14 cellular contexts compared by ENCODE assay signal in the genomic region with DNA sequence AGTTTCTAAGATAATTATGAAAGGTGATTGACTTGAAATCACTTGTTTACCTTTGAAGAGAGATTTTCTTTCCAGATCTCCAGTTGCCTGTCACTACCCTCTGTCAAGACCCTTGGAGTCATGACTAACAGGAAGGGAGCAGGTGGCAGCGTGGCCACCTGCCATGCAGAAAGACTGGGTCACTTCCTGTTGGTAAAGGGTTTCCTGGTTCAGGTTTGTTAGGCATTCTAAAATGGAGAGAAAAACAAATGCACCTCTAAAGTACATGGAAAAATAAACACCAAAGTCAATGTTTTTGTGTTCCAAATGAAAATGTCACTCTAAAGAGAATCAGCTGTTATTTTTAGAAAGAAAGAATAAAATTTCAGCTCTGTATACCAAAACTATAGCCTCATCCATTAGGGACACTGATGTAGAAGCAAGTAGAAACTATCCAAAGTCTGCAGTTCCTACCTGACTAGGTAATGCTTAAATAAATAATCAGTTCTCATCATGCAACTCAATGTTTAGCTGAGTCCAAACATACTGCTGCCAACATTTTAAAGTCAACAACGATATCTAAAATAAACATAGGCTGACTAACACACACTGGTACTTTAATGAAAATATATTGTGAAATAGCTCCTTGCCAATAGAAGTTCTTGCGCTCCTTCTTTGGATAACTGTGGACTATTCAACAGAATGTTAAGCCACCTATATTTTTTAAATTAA. TPM values are rescaled to one million over a fixed set of nuclear protein-coding genes. Genes with fewer than 3 reads are reported as not detected.
DNase-seq lines count a peak whose midpoint lies in the region; ATAC-seq and TF ChIP-seq lines count a peak whose summit lies in the region.
"Had no signal": no experiment of that assay in that cellular context is flagged by ENCODE, and none has a peak within 500 bp of the region (broad histone marks: within the 10 kb centered on the region; RNA-seq: fewer than 3 reads in every experiment).

No MANE protein-coding gene starts in this region.

- peaks cover 3% of the 10 kb centered on the region for H3K36me3 Mint-ChIP-seq in osteocyte (ENCODE audit: unreplicated experiment)
- no peaks in the 10 kb centered on the region for H3K36me3 Mint-ChIP-seq in activated naive CD4-positive, alpha-beta T cell treated with anti-CD3 and anti-CD28 coated beads, Interleukin-2, amount 50 U/mL, for 72 hours
- H3K36me3 Mint-ChIP-seq in activated T-helper 17 cell treated with anti-CD3 and anti-CD28 coated beads, Interleukin-2, amount 50 U/mL, for 72 hours (ENCODE audit: low read depth): no peaks in the 10 kb centered on the region

- TF ChIP-seq CTCF in PC-3 (conservative IDR thresholded peaks at IDR 0.05; ENCODE audit: low read depth, low read length) (no peak), osteocyte (IDR thresholded peaks at IDR 0.05) (no peak)

- intact Hi-C loops in PC-3 (cut with micrococcal nuclease): loop anchor here (1.0 to 5.0 kb wide), 2 partner anchors 41 to 72 kb away; no protein-coding TSS in a partner anchor

- no peak overlapping the region for H2AFZ ChIP-seq in PC-3 (ENCODE audit: low read length)

- no peaks in the 10 kb centered on the region for H3K27me3 ChIP-seq in PC-3 (ENCODE audit: low read length)
- H3K27me3 ChIP-seq: neutrophil, transverse colon had no signal

- H3K79me2 ChIP-seq in PC-3 (ENCODE audit: low read length): no peaks in the 10 kb centered on the region

- peaks cover 17% of the 10 kb centered on the region for H3F3A ChIP-seq in PC-3 (ENCODE audit: low read length, unreplicated experiment)

- H3K27me3 Mint-ChIP-seq in osteocyte (ENCODE audit: unreplicated experiment): no peaks in the 10 kb centered on the region
- peaks cover 29% of the 10 kb centered on the region for H3K27me3 Mint-ChIP-seq in activated T-helper 17 cell treated with anti-CD3 and anti-CD28 coated beads, Interleukin-2, amount 50 U/mL, for 72 hours

- no peaks in the 10 kb centered on the region for H3K9me2 ChIP-seq in PC-3 (replicated peaks; ENCODE audit: low read length)
- H3K9me2 ChIP-seq: SK-N-SH had no signal

- H3K27ac Mint-ChIP-seq in osteocyte (ENCODE audit: unreplicated experiment): peak overlapping the region; percentile 71
- no peak overlapping the region for H3K27ac Mint-ChIP-seq in activated naive CD4-positive, alpha-beta T cell treated with anti-CD3 and anti-CD28 coated beads, Interleukin-2, amount 50 U/mL, for 72 hours
- H3K27ac Mint-ChIP-seq in activated T-helper 17 cell treated with anti-CD3 and anti-CD28 coated beads, Interleukin-2, amount 50 U/mL, for 72 hours: no peak overlapping the region

- BruUV-seq in PC-3 (replicated peaks; lab: Mats Ljungman, UMichigan): no TSS peak

- H3K4me1 ChIP-seq in PC-3 (ENCODE audit: insufficient read depth, low read length): peaks cover 61% of the 10 kb centered on the region

- ATAC-seq in PC-3: peak; percentile 82
- ATAC-seq in activated naive CD4-positive, alpha-beta T cell treated with anti-CD3 and anti-CD28 coated beads, Interleukin-2, amount 50 U/mL, for 72 hours: no peak
- no peak for ATAC-seq in activated T-helper 17 cell treated with anti-CD3 and anti-CD28 coated beads, Interleukin-2, amount 50 U/mL, for 72 hours (replicated peaks)

- no peaks in the 10 kb centered on the region for H3K9me3 ChIP-seq in PC-3 (ENCODE audit: low read length)
- H3K9me3 ChIP-seq: neutrophil, SK-N-SH, transverse colon had no signal

- H3K4me3 Mint-ChIP-seq in osteocyte (ENCODE audit: unreplicated experiment): no peak overlapping the region
- H3K4me3 Mint-ChIP-seq in activated T-helper 17 cell treated with anti-CD3 and anti-CD28 coated beads, Interleukin-2, amount 50 U/mL, for 72 hours: no peak overlapping the region

- H3K9me3 Mint-ChIP-seq in osteocyte (ENCODE audit: unreplicated experiment): peaks cover 5% of the 10 kb centered on the region
- H3K9me3 Mint-ChIP-seq in activated naive CD4-positive, alpha-beta T cell treated with anti-CD3 and anti-CD28 coated beads, Interleukin-2, amount 50 U/mL, for 72 hours: no peaks in the 10 kb centered on the region
- H3K9me3 Mint-ChIP-seq in activated T-helper 17 cell treated with anti-CD3 and anti-CD28 coated beads, Interleukin-2, amount 50 U/mL, for 72 hours: no peaks in the 10 kb centered on the region

- peak overlapping the region; percentile 26; the same call in 1 of the 2 replicates for H3K4me3 ChIP-seq in PC-3 (ENCODE audit: low read length)
- H3K4me3 ChIP-seq: transverse colon had no signal

- no peaks in the 10 kb centered on the region for H4K20me1 ChIP-seq in PC-3 (ENCODE audit: low read length)

- peaks cover 28% of the 10 kb centered on the region for H3K4me1 Mint-ChIP-seq in osteocyte (ENCODE audit: unreplicated experiment)
- H3K4me1 Mint-ChIP-seq in activated T-helper 17 cell treated with anti-CD3 and anti-CD28 coated beads, Interleukin-2, amount 50 U/mL, for 72 hours: no peaks in the 10 kb centered on the region

- H3K27ac ChIP-seq in PC-3 (ENCODE audit: low read length) (peak overlapping the region; percentile 96), epithelial cell of prostate (peak overlapping the region; percentile 60)
- H3K27ac ChIP-seq: neutrophil had no signal

- POLR2A ChIA-PET in PC-3 (lab: Charles Lee; ENCODE audit: unreplicated experiment): interaction anchor here (0.6 kb wide), 1 partner anchor 13 kb away, joined by 4 read pairs; no protein-coding TSS in a partner anchor

- CTCF ChIA-PET in PC-3 (lab: Charles Lee): interaction anchor here (0.7 kb wide), 1 partner anchor 88 kb away, joined by 3 read pairs; no protein-coding TSS in a partner anchor

- H3K36me3 ChIP-seq in PC-3 (ENCODE audit: low read depth, low read length): no peaks in the 10 kb centered on the region
- H3K36me3 ChIP-seq: neutrophil, transverse colon had no signal

- DNase-seq in EL: peak; percentile 48
- peak; percentile 90 for DNase-seq in PC-3
- DNase-seq in epithelial cell of prostate (ENCODE audit: low read depth, low spot score): no peak
- DNase-seq in osteocyte (ENCODE audit: extremely low spot score, unreplicated experiment): no peak
- no peak for DNase-seq in activated naive CD4-positive, alpha-beta T cell treated with anti-CD3 and anti-CD28 coated beads, Interleukin-2, amount 50 U/mL, for 72 hours (ENCODE audit: low spot score in 2 of 2)
- no peak for DNase-seq in amygdala (lab: John Stamatoyannopoulos, UW)
- no peak for DNase-seq in NCI-H524 treated with DMSO at 0.1 percent for 48 hours (lab: John Stamatoyannopoulos, UW)
- DNase-seq: central memory CD4-positive, alpha-beta T cell; DMS79 treated with DMSO at 0.1 percent for 48 hours; NCI-H1436 treated with DMSO at 0.1 percent for 48 hours; SK-N-SH; transverse colon had no signal

- H3K9ac ChIP-seq in PC-3 (ENCODE audit: low read length): peak overlapping the region; percentile 64
- H3K9ac ChIP-seq: SK-N-SH had no signal

- peak overlapping the region; percentile 71 for H3K4me2 ChIP-seq in PC-3 (ENCODE audit: low read length)
- H3K4me2 ChIP-seq: SK-N-SH had no signal

RNA-seq across cellular contexts. Expression of a gene that starts 23.9 kb away (rescaled TPM):
- total RNA-seq in PC-3 (2014; rRNA removed) (408 and 535 TPM in 2 replicates), osteocyte (120 and 122 TPM in 2 replicates)
- total RNA-seq in activated naive CD4-positive, alpha-beta T cell treated with anti-CD3 and anti-CD28 coated beads, Interleukin-2, amount 50 U/mL, for 72 hours: not detected
- under 1 TPM in 1 of 2 donors, not detected in 1; 0.32 TPM for total RNA-seq in activated T-helper 17 cell treated with anti-CD3 and anti-CD28 coated beads, Interleukin-2, amount 50 U/mL, for 72 hours

Comparison
In these comparisons a context has a peak if more than half of its experiments do, and no peak if none do; other contexts are left out.
1. DNase-seq: peak in EL (single experiment) and PC-3 (single experiment); none in epithelial cell of prostate (single experiment), osteocyte (single experiment), activated naive CD4-positive, alpha-beta T cell treated with anti-CD3 and anti-CD28 coated beads, Interleukin-2, amount 50 U/mL, for 72 hours (0 of 2), amygdala (0 of 56) and NCI-H524 treated with DMSO at 0.1 percent for 48 hours (single experiment).
2. RNA of a gene that starts 23.9 kb away (total RNA-seq): 408 to 535 TPM in PC-3 and 120 to 122 TPM in osteocyte; 0.32 TPM in activated T-helper 17 cell treated with anti-CD3 and anti-CD28 coated beads, Interleukin-2, amount 50 U/mL, for 72 hours and not detected in activated naive CD4-positive, alpha-beta T cell treated with anti-CD3 and anti-CD28 coated beads, Interleukin-2, amount 50 U/mL, for 72 hours; every median in the first group is over 10 times any median in the second.